Comparison of ENCODE assay signal across 8 cellular contexts in the genomic region with DNA sequence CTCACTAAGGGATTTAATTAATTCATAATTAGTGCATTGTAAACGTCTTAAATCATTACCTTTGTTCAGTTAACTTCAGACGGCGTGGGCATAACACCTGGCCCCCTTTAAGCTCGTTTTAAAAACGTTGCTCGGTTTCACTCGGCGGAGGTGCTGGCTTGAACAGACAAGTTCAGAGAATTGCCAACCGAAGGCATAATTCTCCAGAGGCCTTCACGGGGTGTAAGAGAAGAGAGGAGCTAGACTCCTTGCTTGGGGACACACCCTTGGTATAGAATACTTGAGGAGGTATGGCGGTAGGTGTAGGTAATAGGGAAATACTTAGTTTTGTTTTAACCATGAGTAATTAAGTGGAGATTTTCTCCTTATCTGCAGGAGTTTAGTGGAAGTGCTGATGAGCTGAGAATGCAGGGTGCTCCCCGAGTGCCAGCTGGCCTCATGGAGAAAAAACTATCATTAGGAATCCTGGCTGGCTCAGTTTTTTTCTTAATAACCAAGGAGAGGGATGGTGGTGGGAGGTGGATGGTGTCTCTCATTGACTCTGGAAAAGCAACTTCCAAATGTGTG. TPM values are rescaled to one million over a fixed set of nuclear protein-coding genes. Genes with fewer than 3 reads are reported as not detected.
A peak's percentile ranks its signal among the peaks of the same experiment; 100 is the strongest.
DNase-seq lines count a peak whose midpoint lies in the region; ATAC-seq, FAIRE-seq and TF ChIP-seq lines count a peak whose summit lies in the region.

No MANE protein-coding gene starts in this region.

- H4K20me1 ChIP-seq in keratinocyte (ENCODE audit: control insufficient read depth, extremely low read depth, insufficient read depth, low read length) = no peaks in the 10 kb centered on the region

- no peaks in the 10 kb centered on the region for H3K4me1 ChIP-seq in adipocyte (ENCODE audit: control insufficient read depth, insufficient read depth, low read length)
- H3K4me1 ChIP-seq in keratinocyte (ENCODE audit: control insufficient read depth, extremely low read depth, insufficient read depth, low read length) = peaks cover 6% of the 10 kb centered on the region
- peaks cover 4% of the 10 kb centered on the region for H3K4me1 ChIP-seq in thymus (ENCODE audit: control insufficient read depth, insufficient read depth, low read length)

- H3K27ac ChIP-seq in keratinocyte (ENCODE audit: control insufficient read depth, insufficient read depth, low read length) (peak overlapping the region; percentile 80), thymus (ENCODE audit: low read depth) (no peak overlapping the region)

- 55% methylated on average over 12 of the region's 12 CpGs for WGBS in thymus

- no peak for TF ChIP-seq POLR2A in erythroblast (IDR thresholded peaks at IDR 0.05; ENCODE audit: low read length)

- peak overlapping the region; percentile 83 for H3K9ac ChIP-seq in adipocyte (ENCODE audit: low read length)
- H3K9ac ChIP-seq in keratinocyte (ENCODE audit: control insufficient read depth, extremely low read depth, insufficient read depth, low read length) = peak overlapping the region; percentile 89

- no peaks in the 10 kb centered on the region for H3K9me1 ChIP-seq in keratinocyte (ENCODE audit: control insufficient read depth, extremely low read depth, insufficient read depth, low read length)

- H3K36me3 ChIP-seq in adipocyte (ENCODE audit: control insufficient read depth, insufficient read depth, low read length, severe bottlenecking) = no peaks in the 10 kb centered on the region
- H3K36me3 ChIP-seq in keratinocyte (ENCODE audit: control insufficient read depth in 2 of 2, extremely low read depth in 1 of 2, insufficient read depth in 2 of 2, low read length in 2 of 2) = no peaks in the 10 kb centered on the region
- H3K36me3 ChIP-seq in thymus (ENCODE audit: control insufficient read depth, insufficient read depth) = no peaks in the 10 kb centered on the region

- H3K79me2 ChIP-seq in keratinocyte (ENCODE audit: control insufficient read depth, insufficient read depth, low read length) = peaks cover 38% of the 10 kb centered on the region

- H3K27me3 ChIP-seq in adipocyte (replicated peaks; ENCODE audit: control insufficient read depth, insufficient read depth, low read length) (no peaks in the 10 kb centered on the region), keratinocyte (ENCODE audit: control insufficient read depth, extremely low read depth, insufficient read depth, low read length) (no peaks in the 10 kb centered on the region), thymus (ENCODE audit: control insufficient read depth, insufficient read depth) (no peaks in the 10 kb centered on the region)

- no peak for TF ChIP-seq CTCF in keratinocyte (optimal IDR thresholded peaks at IDR 0.05 in 1 of 3, IDR thresholded peaks at IDR 0.05 in 1 of 3, conservative IDR thresholded peaks at IDR 0.05 in 1 of 3; ENCODE audit: extremely low read depth in 1 of 3, insufficient read depth in 2 of 3, low read length in 3 of 3)

- H3K4me3 ChIP-seq in adipocyte (ENCODE audit: low read length) (peak overlapping the region; percentile 79), keratinocyte (ENCODE audit: control insufficient read depth in 2 of 3, extremely low read depth in 1 of 3, insufficient read depth in 2 of 3, low read depth in 1 of 3, low read length in 3 of 3) (peak overlapping the region; percentile 83 to 97 (median 89)), thymus (ENCODE audit: low read length) (peak overlapping the region; percentile 66)

- DNase-seq in NCI-H2227 (lab: John Stamatoyannopoulos, UW; ENCODE audit: unreplicated experiment) (peak; percentile 31), NCI-H2227 treated with DMSO at 0.1 percent for 48 hours (lab: John Stamatoyannopoulos, UW) (no peak), adipocyte (ENCODE audit: low read depth) (peak; percentile 44), keratinocyte (ENCODE audit: low read depth, low spot score) (no peak), erythroblast (lab: John Stamatoyannopoulos, UW) (no peak), KBM-7 (no peak)

- H3K9me3 ChIP-seq in adipocyte (ENCODE audit: control insufficient read depth, low read length) (no peaks in the 10 kb centered on the region), keratinocyte (ENCODE audit: control insufficient read depth, low read depth, low read length) (no peaks in the 10 kb centered on the region), thymus (ENCODE audit: control insufficient read depth) (no peaks in the 10 kb centered on the region)

- in situ Hi-C loops in KBM-7 (cut with MboI; ENCODE audit: low pct_unique_long_range_greater_than_20kb, low sequenced_read_pairs) = no loop called here

- peak overlapping the region; percentile 98 for H3K4me2 ChIP-seq in keratinocyte (ENCODE audit: control insufficient read depth, extremely low read depth, insufficient read depth, low read depth, low read length)

- H2AFZ ChIP-seq in keratinocyte (ENCODE audit: control insufficient read depth, low read length) = peak overlapping the region; percentile 68

- dilution Hi-C loops in keratinocyte (cut with MboI; ENCODE audit: extremely low pct_ligation_motif_present, low sequenced_read_pairs) = no loop called here

- peak; percentile 57 for FAIRE-seq in keratinocyte (lab: Jason Lieb, UNC)

- no peak for ATAC-seq in HG03571 (IDR thresholded peaks at IDR 0.05; ENCODE audit: unreplicated experiment)

RNA-seq across cellular contexts. Expression of gene FBXL2, which starts 0.9 kb away (rescaled TPM):
- polyA plus RNA-seq in keratinocyte = 21.4 to 31.3 TPM (median 25.9 TPM) in 3 replicates
- 8.5 TPM for polyA plus RNA-seq in keratinocyte (2011; ENCODE audit: low read depth)
- polyA plus RNA-seq in keratinocyte (2011; cell fraction: cytosol; rRNA removed) = 13.3 and 18.9 TPM in 2 replicates
- 80.6 and 80.7 TPM in 2 replicates for polyA plus RNA-seq in keratinocyte (2011; cell fraction: nucleus; rRNA removed)
- polyA plus RNA-seq in keratinocyte (2012; ENCODE audit: low replicate concordance) = 5.9 and 10.7 TPM in 2 replicates
- 30.2 to 46.5 TPM (median 42.4 TPM) in 3 replicates for polyA minus RNA-seq in keratinocyte
- polyA minus RNA-seq in keratinocyte (2011; cell fraction: cytosol; rRNA and poly(A)+ RNA removed) = 10.4 TPM
- polyA minus RNA-seq in keratinocyte (2011; cell fraction: nucleus; rRNA and poly(A)+ RNA removed) = 33.7 and 57.7 TPM in 2 replicates
- 3.9 TPM for polyA plus RNA-seq in thymus

RNA-seq across cellular contexts. Expression of gene SUSD5, which starts 59.6 kb away (rescaled TPM):
- polyA plus RNA-seq in keratinocyte (0.03 to 0.09 TPM (median 0.05 TPM) in 3 replicates), thymus (2.5 TPM)
- 0.10 TPM for polyA plus RNA-seq in keratinocyte (2011; ENCODE audit: low read depth)
- 0.01 and 0.03 TPM in 2 replicates for polyA plus RNA-seq in keratinocyte (2011; cell fraction: cytosol; rRNA removed)
- 0.11 and 0.19 TPM in 2 replicates for polyA plus RNA-seq in keratinocyte (2011; cell fraction: nucleus; rRNA removed)
- 0.04 and 0.24 TPM in 2 replicates for polyA plus RNA-seq in keratinocyte (2012; ENCODE audit: low replicate concordance)
- 0.16 to 2.0 TPM (median 0.26 TPM) in 3 replicates for polyA minus RNA-seq in keratinocyte
- not detected for polyA minus RNA-seq in keratinocyte (2011; cell fraction: cytosol; rRNA and poly(A)+ RNA removed)
- 0.11 and 0.16 TPM in 2 replicates for polyA minus RNA-seq in keratinocyte (2011; cell fraction: nucleus; rRNA and poly(A)+ RNA removed)

Comparison
In these comparisons a context has a peak if more than half of its experiments do, and no peak if none do; other contexts are left out.
1. DNase-seq: peak in NCI-H2227 (single experiment) and adipocyte (single experiment); none in NCI-H2227 treated with DMSO at 0.1 percent for 48 hours (single experiment), keratinocyte (single experiment), erythroblast (0 of 2) and KBM-7 (single experiment).
2. Peak in every context shown above with its lines, with median percentiles within 50 percentile points of each other: H3K4me3 ChIP-seq.